Comparison of ENCODE assay signal across 13 cellular contexts in the genomic region with DNA sequence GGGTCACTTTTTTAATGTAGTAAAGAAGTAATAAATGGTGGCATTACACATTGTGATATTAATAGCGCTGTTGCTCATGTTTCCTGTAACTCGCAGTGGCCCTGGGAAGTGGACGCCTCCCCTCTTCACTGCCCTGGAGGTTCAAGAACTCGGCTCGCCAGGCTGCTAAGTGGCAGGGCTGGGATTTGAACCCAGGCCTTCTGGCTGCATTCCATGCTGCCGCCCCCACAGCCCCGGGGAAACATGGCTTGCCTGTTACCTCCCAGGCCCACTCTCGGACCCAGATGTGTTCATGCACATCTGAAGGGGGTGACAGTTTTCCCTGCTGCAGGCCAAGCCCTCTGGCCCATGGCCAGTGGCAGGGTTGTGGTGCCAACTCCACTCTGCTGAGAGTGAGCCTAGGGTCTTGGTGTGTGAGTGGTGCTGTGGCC. TPM values are rescaled to one million over a fixed set of nuclear protein-coding genes. Genes with fewer than 3 reads are reported as not detected.
DNase-seq lines count a peak whose midpoint lies in the region; ATAC-seq and TF ChIP-seq lines count a peak whose summit lies in the region.
"Had no signal": no experiment of that assay in that cellular context is flagged by ENCODE, and none has a peak within 500 bp of the region (broad histone marks: within the 10 kb centered on the region; RNA-seq: fewer than 3 reads in every experiment).

No MANE protein-coding gene starts in this region.

- peak overlapping the region; percentile 72 to 97 (median 93) for H3K27ac ChIP-seq in adrenal gland
- peak overlapping the region; percentile 8 for H3K27ac ChIP-seq in upper lobe of right lung
- no peak overlapping the region for H3K27ac ChIP-seq in OCI-LY7 (ENCODE audit: low read depth, low read length, poor library complexity, severe bottlenecking)

- H3K27ac Mint-ChIP-seq in neural crest cell (ENCODE audit: unreplicated experiment), result peak overlapping the region; percentile 91
- H3K27ac Mint-ChIP-seq in T-helper 17 cell, result no peak overlapping the region

- H3K27me3 ChIP-seq in adrenal gland, result no peaks in the 10 kb centered on the region
- H3K27me3 ChIP-seq in upper lobe of right lung, result no peaks in the 10 kb centered on the region

- no peaks in the 10 kb centered on the region for H3K9me2 ChIP-seq in OCI-LY7 (ENCODE audit: insufficient read depth, low read length)

- peaks cover 24% of the 10 kb centered on the region for H3K4me1 Mint-ChIP-seq in neural crest cell
- H3K4me1 Mint-ChIP-seq in T-helper 17 cell, result no peaks in the 10 kb centered on the region

- H3K9me3 Mint-ChIP-seq in neural crest cell, result no peaks in the 10 kb centered on the region
- H3K9me3 Mint-ChIP-seq: nephron had no signal

- no peaks in the 10 kb centered on the region for H3K27me3 Mint-ChIP-seq in neural crest cell (ENCODE audit: low read depth)
- H3K27me3 Mint-ChIP-seq in T-helper 17 cell, result no peaks in the 10 kb centered on the region

- no peak overlapping the region for H3K4me2 ChIP-seq in OCI-LY7 (ENCODE audit: low read length)

- WGBS in adrenal gland, 4 donors, result 2 to 24% (median 21%) methylated on average over 5 to 8 of the region's 8 CpGs

- TF ChIP-seq CTCF in adrenal gland (IDR thresholded peaks at IDR 0.05), result no peak
- TF ChIP-seq CTCF in fibroblast of villous mesenchyme (IDR thresholded peaks at IDR 0.05; ENCODE audit: insufficient read depth, low read depth, low read length), result no peak
- no peak for TF ChIP-seq CTCF in neural crest cell (conservative IDR thresholded peaks at IDR 0.05)
- TF ChIP-seq CTCF in upper lobe of right lung (IDR thresholded peaks at IDR 0.05), result no peak
- TF ChIP-seq CTCF in OCI-LY7 (conservative IDR thresholded peaks at IDR 0.05; ENCODE audit: low read length), result no peak

- ATAC-seq in upper lobe of right lung, result no peak
- ATAC-seq in T-helper 17 cell, result no peak

- POLR2A ChIA-PET in OCI-LY7 (lab: Charles Lee), result no interaction called here

- H2AFZ ChIP-seq in OCI-LY7 (ENCODE audit: low read length), result no peak overlapping the region

- peak; percentile 62 to 89 (median 87) for DNase-seq in adrenal gland
- DNase-seq in fibroblast of villous mesenchyme (ENCODE audit: low read depth), result peak; percentile 37
- no peak for DNase-seq in neural crest cell (ENCODE audit: low read depth, low spot score)
- DNase-seq in upper lobe of right lung, result no peak
- no peak for DNase-seq in activated CD4-positive, alpha-beta T cell treated with anti-CD3 and anti-CD28 coated beads for 48 hours
- DNase-seq in T-helper 17 cell, result no peak
- DNase-seq in OCI-LY7 (ENCODE audit: low spot score), result no peak
- DNase-seq: Calu3; Kasumi-1; NCI-H446; RPMI8226; stimulated activated CD4-positive, alpha-beta T cell treated with anti-CD3 and anti-CD28 coated beads, Interleukin-4, amount 100 ng/mL, for 1 hour had no signal

- peaks cover 19 to 66% of the 10 kb centered on the region in 2 donors for H3K4me1 ChIP-seq in adrenal gland (replicated peaks in 1 of 2)
- peaks cover 12% of the 10 kb centered on the region for H3K4me1 ChIP-seq in upper lobe of right lung
- no peaks in the 10 kb centered on the region for H3K4me1 ChIP-seq in OCI-LY7 (ENCODE audit: insufficient read depth, low read length, poor library complexity, severe bottlenecking)

- peaks cover 0 to 38% of the 10 kb centered on the region in 2 donors for H3K36me3 ChIP-seq in adrenal gland (replicated peaks in 1 of 2)
- peaks cover 56% of the 10 kb centered on the region for H3K36me3 ChIP-seq in upper lobe of right lung
- peaks cover 56% of the 10 kb centered on the region for H3K36me3 ChIP-seq in OCI-LY7 (ENCODE audit: insufficient read depth, low read length)

- intact Hi-C loops in adrenal gland (cut with DNase I) (loop anchor here in 1 of 2 donors (10.0 kb wide), 1 partner anchor 63 kb away; no protein-coding TSS in a partner anchor), upper lobe of right lung (cut with DNase I) (no loop called here), OCI-LY7 (cut with micrococcal nuclease; ENCODE audit: unreplicated experiment) (no loop called here)

- no peaks in the 10 kb centered on the region for H3K79me2 ChIP-seq in OCI-LY7 (ENCODE audit: insufficient read depth, low read depth, low read length)

- no peaks in the 10 kb centered on the region for H3K9me3 ChIP-seq in adrenal gland (replicated peaks in 1 of 3)
- no peaks in the 10 kb centered on the region for H3K9me3 ChIP-seq in upper lobe of right lung
- no peaks in the 10 kb centered on the region for H3K9me3 ChIP-seq in T-helper 17 cell (ENCODE audit: control insufficient read depth, low read length, poor library complexity, severe bottlenecking)
- no peaks in the 10 kb centered on the region for H3K9me3 ChIP-seq in OCI-LY7 (ENCODE audit: low read length)

- no peaks in the 10 kb centered on the region for H4K20me1 ChIP-seq in OCI-LY7 (ENCODE audit: insufficient read depth, low read length)

- BruUV-seq in OCI-LY7 (replicated peaks; lab: Mats Ljungman, UMichigan), result no TSS peak

- H3K36me3 Mint-ChIP-seq in neural crest cell (ENCODE audit: low read depth) (no peaks in the 10 kb centered on the region), T-helper 17 cell (ENCODE audit: low read depth) (no peaks in the 10 kb centered on the region)

- TF ChIP-seq POLR2A in adrenal gland (IDR thresholded peaks at IDR 0.05), result peak in 1 of 2 donors; percentile 45

- peak overlapping the region; percentile 62 for H3K4me3 Mint-ChIP-seq in neural crest cell
- H3K4me3 Mint-ChIP-seq in T-helper 17 cell, result no peak overlapping the region
- H3K4me3 Mint-ChIP-seq: nephron had no signal

- CTCF ChIA-PET in OCI-LY7 (lab: Charles Lee; ENCODE audit: unreplicated experiment), result no interaction called here

- no peak overlapping the region for H3K4me3 ChIP-seq in adrenal gland
- H3K4me3 ChIP-seq in fibroblast of villous mesenchyme (ENCODE audit: low read depth, low read length), result no peak overlapping the region
- H3K4me3 ChIP-seq in upper lobe of right lung, result no peak overlapping the region
- H3K4me3 ChIP-seq in OCI-LY7 (ENCODE audit: low read depth, low read length, poor library complexity, severe bottlenecking), result no peak overlapping the region

RNA-seq across cellular contexts. Expression of a gene that starts 25.0 kb away (rescaled TPM):
- total RNA-seq in adrenal gland, result 1 to 10 TPM; 1.0 to 6.9 (median 2.4) TPM
- polyA plus RNA-seq in adrenal gland, result 1 to 10 TPM in 2 of 3 donors, under 1 TPM in 1; 0.42 to 1.4 (median 1.2) TPM
- total RNA-seq in fibroblast of villous mesenchyme, result 0.64 and 1.3 TPM in 2 replicates
- total RNA-seq in neural crest cell, result 20.3 and 23.5 TPM in 2 replicates
- total RNA-seq in upper lobe of right lung, result 34.8 TPM
- total RNA-seq in T-helper 17 cell, result under 1 TPM; 0.25 to 0.96 TPM
- total RNA-seq in OCI-LY7 (2014; rRNA removed; shearing (Covaris generic)), result 15.4 and 16.3 TPM in 2 replicates
- 34.1 and 44.3 TPM in 2 replicates for total RNA-seq in OCI-LY7 (2022)

RNA-seq across cellular contexts. Expression of a gene that starts 32.3 kb away (rescaled TPM):
- total RNA-seq in adrenal gland, result 10 to 100 TPM; 16.7 to 38.0 (median 24.9) TPM
- polyA plus RNA-seq in adrenal gland, result 10 to 100 TPM in 2 of 3 donors, 1 to 10 TPM in 1; 9.3 to 31.4 (median 20.6) TPM
- 11.6 and 13.4 TPM in 2 replicates for total RNA-seq in fibroblast of villous mesenchyme
- total RNA-seq in neural crest cell, result 33.8 and 38.3 TPM in 2 replicates
- total RNA-seq in upper lobe of right lung, result 31.0 TPM
- 10 to 100 TPM; 22.0 to 23.6 TPM for total RNA-seq in T-helper 17 cell
- total RNA-seq in OCI-LY7 (2014; rRNA removed; shearing (Covaris generic)), result 17.7 and 18.1 TPM in 2 replicates
- total RNA-seq in OCI-LY7 (2022), result 36.5 and 38.2 TPM in 2 replicates

Comparison
In these comparisons a context has a peak if more than half of its experiments do, and no peak if none do; other contexts are left out.
1. DNase-seq: peak in adrenal gland (7 of 7) and fibroblast of villous mesenchyme (single experiment); none in neural crest cell (single experiment), upper lobe of right lung (single experiment), activated CD4-positive, alpha-beta T cell treated with anti-CD3 and anti-CD28 coated beads for 48 hours (single experiment), T-helper 17 cell (0 of 3) and OCI-LY7 (single experiment).